In genomic region chr11:69455969-69456368, GRCh38 we compare ENCODE assay signal across 1 cellular context.
TF ChIP-seq lines count a peak whose summit lies in the region.

No MANE protein-coding gene starts in this region.

TF ChIP-seq in H1, 55 proteins besides CTCF, POLR2A, EP300 and RAD21:
- TF ChIP-seq NANOG (IDR thresholded peaks at IDR 0.05; ENCODE audit: insufficient read depth, low read depth, low read length, poor library complexity, severe bottlenecking) (no peak), KDM1A (IDR thresholded peaks at IDR 0.05; ENCODE audit: borderline replicate concordance, low read length) (no peak), ZNF274 (IDR thresholded peaks at IDR 0.05; ENCODE audit: borderline replicate concordance, extremely low read depth, low read length) (no peak), USF2 (IDR thresholded peaks at IDR 0.05; ENCODE audit: low read length) (no peak), HDAC6 (IDR thresholded peaks at IDR 0.05; ENCODE audit: low read depth, low read length) (no peak), RFX5 (IDR thresholded peaks at IDR 0.05; ENCODE audit: borderline replicate concordance, low read depth, low read length) (no peak), TAF1 (IDR thresholded peaks at IDR 0.05; ENCODE audit: low read depth, low read length) (no peak), ASH2L (IDR thresholded peaks at IDR 0.05; ENCODE audit: low read length) (no peak), MAX (IDR thresholded peaks at IDR 0.05) (no peak), E2F6 (IDR thresholded peaks at IDR 0.05) (no peak), POLR2AphosphoS5 (IDR thresholded peaks at IDR 0.05; ENCODE audit: low read depth, low read length) (no peak), GTF2F1 (IDR thresholded peaks at IDR 0.05; ENCODE audit: borderline replicate concordance, low read depth, low read length) (no peak), KDM5A (IDR thresholded peaks at IDR 0.05; ENCODE audit: low read length) (no peak), CBX8 (IDR thresholded peaks at IDR 0.05; ENCODE audit: borderline replicate concordance, low read depth, low read length) (no peak), KDM4A (IDR thresholded peaks at IDR 0.05; ENCODE audit: low read depth, low read length, severe bottlenecking) (no peak), SIX5 (IDR thresholded peaks at IDR 0.05; ENCODE audit: low read depth, low read length) (no peak), JUN (IDR thresholded peaks at IDR 0.05; ENCODE audit: low read depth, low read length) (no peak), BCL11A (IDR thresholded peaks at IDR 0.05; ENCODE audit: low read depth in 2 of 2, low read length in 2 of 2) (no peak), EGR1 (IDR thresholded peaks at IDR 0.05; ENCODE audit: borderline replicate concordance, low read depth, low read length) (no peak), MAFK (IDR thresholded peaks at IDR 0.05; ENCODE audit: low read depth, low read length) (no peak)
TF ChIP-seq in H1: peak in this region for 0.
